In genomic region chr2:145411493-145411892, GRCh38 we compare ENCODE assay signal across 9 cellular contexts.
DNase-seq lines count a peak whose midpoint lies in the region; ATAC-seq, FAIRE-seq and TF ChIP-seq lines count a peak whose summit lies in the region.
"Had no signal": no experiment of that assay in that cellular context is flagged by ENCODE, and none has a peak within 500 bp of the region (broad histone marks: within the 10 kb centered on the region; RNA-seq: fewer than 3 reads in every experiment).

No MANE protein-coding gene starts in this region.

- no peaks in the 10 kb centered on the region for H3K9me1 ChIP-seq in K562 (ENCODE audit: control insufficient read depth, insufficient read depth, low read length)

- intact Hi-C loops in K562 (cut with micrococcal nuclease) (no loop called here), transverse colon (cut with DNase I; ENCODE audit: low total_unique reads) (no loop called here)

- H3K4me2 ChIP-seq in MM.1S (ENCODE audit: low read depth, low read length) (peak overlapping the region; percentile 83), K562 (ENCODE audit: insufficient read depth, low read length) (no peak overlapping the region)

- H3K9ac ChIP-seq in MM.1S (ENCODE audit: low read length) (peak overlapping the region; percentile 49), K562 (ENCODE audit: insufficient read depth in 1 of 2, low read depth in 2 of 2, low read length in 2 of 2) (no peak overlapping the region)

- TF ChIP-seq EP300 in K562 (IDR thresholded peaks at IDR 0.05; ENCODE audit: low read length): peak; percentile 46
- TF ChIP-seq EP300 in transverse colon (IDR thresholded peaks at IDR 0.05; ENCODE audit: low read depth): no peak

- BruUV-seq in K562 (replicated peaks; lab: Mats Ljungman, UMichigan): no TSS peak

- H3K9me3 ChIP-seq in MM.1S (replicated peaks; ENCODE audit: insufficient read depth, low read length) (no peaks in the 10 kb centered on the region), K562 (replicated peaks; ENCODE audit: control insufficient read depth, insufficient read depth, low read depth, low read length) (peaks cover 7% of the 10 kb centered on the region; the same call in 1 of the 2 replicates), transverse colon (peaks cover 0 to 4% of the 10 kb centered on the region in 2 donors)

- 16% methylated on average over 4 of the region's 4 CpGs for WGBS in K562 (ENCODE audit: insufficient coverage, low coverage, missing lambda C conversion rate)
- WGBS in transverse colon (ENCODE audit: low coverage in 1 of 2), 2 donors: 20 to 55% methylated on average over 1 to 4 of the region's 4 CpGs

- peak; percentile 29 for FAIRE-seq in K562 (lab: Jason Lieb, UNC)

- TF ChIP-seq POLR2A in K562 (conservative IDR thresholded peaks at IDR 0.05) (no peak), transverse colon (IDR thresholded peaks at IDR 0.05) (no peak)

- no peaks in the 10 kb centered on the region for H3K9me2 ChIP-seq in MM.1S (replicated peaks; ENCODE audit: insufficient read depth, low read length)

- no peaks in the 10 kb centered on the region for H3K79me2 ChIP-seq in MM.1S (ENCODE audit: low read length)
- no peaks in the 10 kb centered on the region for H3K79me2 ChIP-seq in K562 (ENCODE audit: control insufficient read depth, insufficient read depth, low read length)

- ATAC-seq in HG02610 (IDR thresholded peaks at IDR 0.05; ENCODE audit: unreplicated experiment) (peak; percentile 96), K562 (peak; percentile 42)

- H4K20me1 ChIP-seq in MM.1S (ENCODE audit: insufficient read depth, low read length) (no peaks in the 10 kb centered on the region), K562 (replicated peaks; ENCODE audit: control insufficient read depth, insufficient read depth, low read length) (no peaks in the 10 kb centered on the region)

- POLR2A ChIA-PET in K562 (lab: Yijun Ruan, JAX): interaction anchor here (0.7 kb wide), 1 partner anchor 1249 kb away, joined by 3 read pairs; no protein-coding TSS in a partner anchor

- H2AFZ ChIP-seq in MM.1S (ENCODE audit: low read length) (no peak overlapping the region), K562 (ENCODE audit: low read depth, low read length) (peak overlapping the region; percentile 25; the same call in 1 of the 2 replicates)

- H3K27me3 ChIP-seq in MM.1S (replicated peaks; ENCODE audit: insufficient read depth, low read length) (peaks cover 23% of the 10 kb centered on the region), K562 (ENCODE audit: control insufficient read depth in 2 of 2, insufficient read depth in 2 of 2, low read length in 2 of 2) (no peaks in the 10 kb centered on the region), transverse colon (no peaks in the 10 kb centered on the region)

- CTCF ChIA-PET in K562 (lab: Yijun Ruan, JAX; ENCODE audit: low intra/inter-chr PET ratio): no interaction called here

- peak overlapping the region; percentile 22; the same call in 1 of the 2 replicates for H3K4me3 ChIP-seq in MM.1S (ENCODE audit: low read length)
- H3K4me3 ChIP-seq in K562: no peak overlapping the region
- H3K4me3 ChIP-seq in transverse colon: no peak overlapping the region

- TF ChIP-seq CTCF in MM.1S (IDR thresholded peaks at IDR 0.05; ENCODE audit: low read length) (no peak), K562 (IDR thresholded peaks at IDR 0.05 in 2 of 3, conservative IDR thresholded peaks at IDR 0.05 in 1 of 3; ENCODE audit: insufficient read depth in 2 of 3, low read depth in 1 of 3, low read length in 3 of 3) (no peak), transverse colon (IDR thresholded peaks at IDR 0.05) (no peak)

- peak overlapping the region; percentile 94 for H3K27ac ChIP-seq in MM.1S (ENCODE audit: low read length)
- no peak overlapping the region for H3K27ac ChIP-seq in K562 (ENCODE audit: extremely low read depth, low read depth, low read length)
- no peak overlapping the region for H3K27ac ChIP-seq in transverse colon
- H3K27ac ChIP-seq: 22Rv1 had no signal

- H3F3A ChIP-seq in MM.1S (ENCODE audit: insufficient read depth, low read length): peaks cover 26% of the 10 kb centered on the region

- H3K4me1 ChIP-seq in MM.1S (ENCODE audit: low read length) (peaks cover 30% of the 10 kb centered on the region), K562 (replicated peaks in 1 of 2; ENCODE audit: control insufficient read depth in 2 of 2, insufficient read depth in 2 of 2, low read length in 2 of 2) (peaks cover 0 to 2% of the 10 kb centered on the region in 2 experiments; a peak in 3 of 5 replicates), transverse colon (no peaks in the 10 kb centered on the region)

- peak in 2 of 3 experiments; percentile 70 to 79 for DNase-seq in NCI-H1417 (lab: John Stamatoyannopoulos, UW)
- DNase-seq in NCI-H1417 treated with DMSO at 0.1 percent for 48 hours (lab: John Stamatoyannopoulos, UW): no peak
- peak; percentile 94 for DNase-seq in MM.1S
- DNase-seq in K562 (ENCODE audit: extremely low read depth in 1 of 4, low spot score in 3 of 4): peak in 1 of 4 experiments; percentile 8
- no peak for DNase-seq in activated CD4-positive, CD25-positive, alpha-beta regulatory T cell treated with anti-CD3 and anti-CD28 coated beads, Interleukin-2, amount 50 U/mL, for 72 hours
- DNase-seq in transverse colon: no peak
- DNase-seq in D341Med (ENCODE audit: low spot score): no peak

- in situ Hi-C loops in K562 (cut with MboI): no loop called here
- in situ Hi-C loops in transverse colon (cut with MboI; ENCODE audit: low pct_ligation_motif_present in 1 of 4, low pct_unique_long_range_greater_than_20kb in 1 of 4, low sequenced_read_pairs in 3 of 4): no loop called here

- H3K36me3 ChIP-seq in MM.1S (replicated peaks; ENCODE audit: insufficient read depth, low read length) (no peaks in the 10 kb centered on the region), K562 (ENCODE audit: control insufficient read depth, insufficient read depth, low read length) (no peaks in the 10 kb centered on the region), transverse colon (no peaks in the 10 kb centered on the region)

- no peak for TF ChIP-seq RAD21 in K562 (CRISPR knock-in tag; conservative IDR thresholded peaks at IDR 0.05 in 1 of 2, IDR thresholded peaks at IDR 0.05 in 1 of 2)

TF ChIP-seq in K562, 482 proteins besides CTCF, POLR2A, EP300 and RAD21 (continues in another document):
- peak; percentile 27; the same call in 1 of the 2 replicates for TF ChIP-seq TEAD4 (IDR thresholded peaks at IDR 0.05; ENCODE audit: low read length)
- no peak for TF ChIP-seq TEAD4 (CRISPR knock-in tag; IDR thresholded peaks at IDR 0.05; ENCODE audit: borderline replicate concordance)
- TF ChIP-seq, protein P1, sequence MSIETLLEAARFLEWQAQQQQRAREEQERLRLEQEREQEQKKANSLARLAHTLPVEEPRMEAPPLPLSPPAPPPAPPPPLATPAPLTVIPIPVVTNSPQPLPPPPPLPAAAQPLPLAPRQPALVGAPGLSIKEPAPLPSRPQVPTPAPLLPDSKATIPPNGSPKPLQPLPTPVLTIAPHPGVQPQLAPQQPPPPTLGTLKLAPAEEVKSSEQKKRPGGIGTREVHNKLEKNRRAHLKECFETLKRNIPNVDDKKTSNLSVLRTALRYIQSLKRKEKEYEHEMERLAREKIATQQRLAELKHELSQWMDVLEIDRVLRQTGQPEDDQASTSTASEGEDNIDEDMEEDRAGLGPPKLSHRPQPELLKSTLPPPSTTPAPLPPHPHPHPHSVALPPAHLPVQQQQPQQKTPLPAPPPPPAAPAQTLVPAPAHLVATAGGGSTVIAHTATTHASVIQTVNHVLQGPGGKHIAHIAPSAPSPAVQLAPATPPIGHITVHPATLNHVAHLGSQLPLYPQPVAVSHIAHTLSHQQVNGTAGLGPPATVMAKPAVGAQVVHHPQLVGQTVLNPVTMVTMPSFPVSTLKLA (conservative IDR thresholded peaks at IDR 0.05): no peak
- no peak for TF ChIP-seq DNMT1 (IDR thresholded peaks at IDR 0.05)
- TF ChIP-seq ETV1 (tag; conservative IDR thresholded peaks at IDR 0.05; ENCODE audit: low read depth): 0 out of 2 replicates have a peak, but pooled peaks have one; percentile 19
- TF ChIP-seq CUX1 (CRISPR knock-in tag; IDR thresholded peaks at IDR 0.05): no peak
- no peak for TF ChIP-seq EZH2 (IDR thresholded peaks at IDR 0.05; ENCODE audit: borderline replicate concordance, low read depth, low read length)
- TF ChIP-seq SMAD4 (CRISPR knock-in tag; conservative IDR thresholded peaks at IDR 0.05): 0 out of 2 replicates have a peak, but pooled peaks have one; percentile 16
- TF ChIP-seq SMARCC2 (IDR thresholded peaks at IDR 0.05; ENCODE audit: low read depth): no peak

Comparison
In these comparisons a context has a peak if more than half of its experiments do, and no peak if none do; other contexts are left out.
1. DNase-seq: peak in NCI-H1417 (2 of 3) and MM.1S (single experiment); none in NCI-H1417 treated with DMSO at 0.1 percent for 48 hours (single experiment), activated CD4-positive, CD25-positive, alpha-beta regulatory T cell treated with anti-CD3 and anti-CD28 coated beads, Interleukin-2, amount 50 U/mL, for 72 hours (single experiment), transverse colon (single experiment) and D341Med (single experiment).